Comparison of ENCODE assay signal across 1 cellular context in genomic region chr16:46689492-46690280, GRCh38.
TF ChIP-seq lines count a peak whose summit lies in the region.

Gene ORC6, plus strand, starts transcription at chr16:46689659. Its CDS starts 47 bp downstream, at chr16:46689706.

TF ChIP-seq in HepG2, 621 proteins besides CTCF, POLR2A, EP300 and RAD21 (continued from another document and continues in another):
- TF ChIP-seq TARDBP (CRISPR knock-in tag; IDR thresholded peaks at IDR 0.05) = no peak; the same call in 1 of the 2 replicates
- no peak; the same call in 1 of the 2 replicates for TF ChIP-seq GTF3A (CRISPR knock-in tag; conservative IDR thresholded peaks at IDR 0.05)
- TF ChIP-seq ZNF503 (CRISPR knock-in tag; IDR thresholded peaks at IDR 0.05) = 0 out of 2 replicates have a peak, but pooled peaks have one; percentile 11
- TF ChIP-seq ZFP36L2 (CRISPR knock-in tag; IDR thresholded peaks at IDR 0.05) = no peak
- no peak for TF ChIP-seq ZNF713 (CRISPR knock-in tag; IDR thresholded peaks at IDR 0.05)
- peak; percentile 72 for TF ChIP-seq HNRNPLL (IDR thresholded peaks at IDR 0.05; ENCODE audit: low read depth, low read length, poor library complexity, severe bottlenecking)
- no peak for TF ChIP-seq RFX5 (IDR thresholded peaks at IDR 0.05; ENCODE audit: low read depth, low read length)
- 0 out of 2 replicates have a peak, but pooled peaks have one; percentile 13 for TF ChIP-seq PAXIP1 (CRISPR knock-in tag; conservative IDR thresholded peaks at IDR 0.05)
- peak; percentile 18; the same call in 1 of the 2 replicates for TF ChIP-seq FOXO1 (CRISPR knock-in tag; IDR thresholded peaks at IDR 0.05)
- 0 out of 2 replicates have a peak, but pooled peaks have one; percentile 54 for TF ChIP-seq ZFP91 (CRISPR knock-in tag; IDR thresholded peaks at IDR 0.05; ENCODE audit: borderline replicate concordance)
- TF ChIP-seq MTA3 (CRISPR knock-in tag; IDR thresholded peaks at IDR 0.05) = no peak
- no peak for TF ChIP-seq TCF7 (IDR thresholded peaks at IDR 0.05; ENCODE audit: low read depth)
- no peak; the same call in 1 of the 2 replicates for TF ChIP-seq PBX3 (CRISPR knock-in tag; IDR thresholded peaks at IDR 0.05; ENCODE audit: borderline replicate concordance)
- TF ChIP-seq MTA1 (CRISPR knock-in tag; IDR thresholded peaks at IDR 0.05; ENCODE audit: borderline replicate concordance) = peak; percentile 69; the same call in 1 of the 2 replicates
- no peak for TF ChIP-seq HOXA9 (CRISPR knock-in tag; IDR thresholded peaks at IDR 0.05; ENCODE audit: borderline replicate concordance)
- no peak for TF ChIP-seq CENPT (CRISPR knock-in tag; IDR thresholded peaks at IDR 0.05; ENCODE audit: low read depth)
- no peak for TF ChIP-seq MEF2D (CRISPR knock-in tag; IDR thresholded peaks at IDR 0.05)
- TF ChIP-seq LBX2 (CRISPR knock-in tag; IDR thresholded peaks at IDR 0.05; ENCODE audit: borderline replicate concordance) = no peak
- peak; percentile 77 for TF ChIP-seq SALL1 (CRISPR knock-in tag; IDR thresholded peaks at IDR 0.05)
- no peak for TF ChIP-seq ZKSCAN8 (CRISPR knock-in tag; IDR thresholded peaks at IDR 0.05; ENCODE audit: borderline replicate concordance)
- TF ChIP-seq ZNF704 (CRISPR knock-in tag; IDR thresholded peaks at IDR 0.05; ENCODE audit: borderline replicate concordance) = no peak
- TF ChIP-seq SNAPC2 (CRISPR knock-in tag; IDR thresholded peaks at IDR 0.05) = no peak
- TF ChIP-seq ZMYM4 (CRISPR knock-in tag; IDR thresholded peaks at IDR 0.05) = peak; percentile 42
- 0 out of 2 replicates have a peak, but pooled peaks have one; percentile 44 for TF ChIP-seq NFATC3 (CRISPR knock-in tag; IDR thresholded peaks at IDR 0.05)
- peak; percentile 16 for TF ChIP-seq JARID2 (CRISPR knock-in tag; IDR thresholded peaks at IDR 0.05; ENCODE audit: insufficient replicate concordance)
- peak; percentile 68; the same call in 1 of the 2 replicates for TF ChIP-seq SP4 (CRISPR knock-in tag; IDR thresholded peaks at IDR 0.05)
- 0 out of 2 replicates have a peak, but pooled peaks have one; percentile 67 for TF ChIP-seq ZNF816 (CRISPR knock-in tag; IDR thresholded peaks at IDR 0.05; ENCODE audit: borderline replicate concordance)
- no peak for TF ChIP-seq IKZF5 (CRISPR knock-in tag; IDR thresholded peaks at IDR 0.05)
- peak; percentile 99 for TF ChIP-seq HBP1 (CRISPR knock-in tag; IDR thresholded peaks at IDR 0.05; ENCODE audit: low read depth)
- TF ChIP-seq ZMAT3 (CRISPR knock-in tag; conservative IDR thresholded peaks at IDR 0.05) = no peak
- no peak for TF ChIP-seq HMGA1 (CRISPR knock-in tag; conservative IDR thresholded peaks at IDR 0.05)
- TF ChIP-seq ZUFSP (CRISPR knock-in tag; IDR thresholded peaks at IDR 0.05; ENCODE audit: borderline replicate concordance) = no peak
- TF ChIP-seq ZNF350 (CRISPR knock-in tag; IDR thresholded peaks at IDR 0.05; ENCODE audit: borderline replicate concordance, low read depth) = no peak
- no peak for TF ChIP-seq ZNF224 (CRISPR knock-in tag; IDR thresholded peaks at IDR 0.05)
- no peak for TF ChIP-seq HNRNPH1 (optimal IDR thresholded peaks at IDR 0.05; ENCODE audit: low read depth, low read length)
- TF ChIP-seq ATM (IDR thresholded peaks at IDR 0.05; ENCODE audit: borderline replicate concordance) = no peak
- TF ChIP-seq ZNF614 (CRISPR knock-in tag; IDR thresholded peaks at IDR 0.05; ENCODE audit: borderline replicate concordance) = peak; percentile 6; the same call in 1 of the 2 replicates
- TF ChIP-seq ZSCAN21 (CRISPR knock-in tag; IDR thresholded peaks at IDR 0.05; ENCODE audit: borderline replicate concordance) = peak; percentile 12; the same call in 1 of the 2 replicates
- TF ChIP-seq GATA4 (IDR thresholded peaks at IDR 0.05; ENCODE audit: borderline replicate concordance, low read depth) = 0 out of 2 replicates have a peak, but pooled peaks have one; percentile 28
- peak; percentile 26; the same call in 1 of the 2 replicates for TF ChIP-seq MIXL1 (CRISPR knock-in tag; IDR thresholded peaks at IDR 0.05)
- no peak for TF ChIP-seq ZNF10 (CRISPR knock-in tag; IDR thresholded peaks at IDR 0.05; ENCODE audit: borderline replicate concordance, low read depth)
- no peak for TF ChIP-seq EZH2 (conservative IDR thresholded peaks at IDR 0.05; ENCODE audit: low read depth, low read length)
- no peak for TF ChIP-seq ZBTB7A (CRISPR knock-in tag; IDR thresholded peaks at IDR 0.05)
- no peak for TF ChIP-seq ZBTB46 (CRISPR knock-in tag; IDR thresholded peaks at IDR 0.05; ENCODE audit: borderline replicate concordance)
